In the genomic region with DNA sequence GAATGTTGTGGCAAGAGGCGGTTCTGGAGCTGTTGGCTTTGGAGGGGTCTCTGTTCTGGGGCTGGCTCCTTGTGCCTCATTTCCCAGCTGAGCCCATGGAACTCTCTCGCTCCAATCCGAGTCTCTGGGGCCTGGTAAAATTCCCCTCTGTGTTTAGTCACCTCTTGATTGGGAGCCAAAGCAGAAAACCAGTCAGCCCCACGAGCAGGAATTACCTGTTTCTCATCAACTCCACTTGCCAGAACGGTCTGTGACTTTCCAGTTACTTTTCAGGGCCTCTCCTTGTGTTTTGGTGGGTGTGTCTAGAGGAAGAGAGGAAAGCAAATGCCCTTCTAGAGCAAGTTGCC, we compare ENCODE assay signal across 8 cellular contexts. TPM values are rescaled to one million over a fixed set of nuclear protein-coding genes. Genes with fewer than 3 reads are reported as not detected.
A peak's percentile ranks its signal among the peaks of the same experiment; 100 is the strongest.
DNase-seq lines count a peak whose midpoint lies in the region; ATAC-seq and TF ChIP-seq lines count a peak whose summit lies in the region.

No MANE protein-coding gene starts in this region.

- in situ Hi-C loops in G401 (cut with HindIII; ENCODE audit: low sequenced_read_pairs), result no loop called here

- peak overlapping the region; percentile 18 for H3K14ac ChIP-seq in trophoblast cell (ENCODE audit: low read length)

- TF ChIP-seq CTCF in esophagus squamous epithelium (IDR thresholded peaks at IDR 0.05), result no peak

- peak overlapping the region; percentile 50 for H3K18ac ChIP-seq in trophoblast cell (ENCODE audit: low read length)

- peaks cover under 1% of the 10 kb centered on the region for H3K27me3 Mint-ChIP-seq in activated CD4-positive, alpha-beta T cell treated with anti-CD3 and anti-CD28 coated beads, Interleukin-2, amount 10 ng/mL, durations not matched to agents 24 days and 14 days

- H2BK5ac ChIP-seq in trophoblast cell (ENCODE audit: low read depth, low read length, poor library complexity), result peak overlapping the region; percentile 78

- peaks cover 33% of the 10 kb centered on the region for H3K4me1 Mint-ChIP-seq in activated CD4-positive, alpha-beta T cell treated with anti-CD3 and anti-CD28 coated beads, Interleukin-2, amount 10 ng/mL, durations not matched to agents 24 days and 14 days

- peak overlapping the region; percentile 26 for H2AFZ ChIP-seq in trophoblast cell (ENCODE audit: insufficient read depth, low read length, poor library complexity)

- H3K27ac Mint-ChIP-seq in activated CD4-positive, alpha-beta T cell treated with anti-CD3 and anti-CD28 coated beads, Interleukin-2, amount 10 ng/mL, durations not matched to agents 24 days and 14 days, result peak overlapping the region; percentile 95

- peak overlapping the region; percentile 91 for H2BK120ac ChIP-seq in trophoblast cell (ENCODE audit: insufficient read depth, low read length, poor library complexity)

- no peak for ATAC-seq in GM21529 (IDR thresholded peaks at IDR 0.05; ENCODE audit: unreplicated experiment)

- H3K9ac ChIP-seq in trophoblast cell (ENCODE audit: low read length), result no peak overlapping the region

- peak overlapping the region; percentile 76 for H4K91ac ChIP-seq in trophoblast cell (ENCODE audit: low read depth, low read length)

- H3K4me2 ChIP-seq in trophoblast cell (ENCODE audit: low read length), result peak overlapping the region; percentile 41

- H3K9me3 ChIP-seq in esophagus squamous epithelium (no peaks in the 10 kb centered on the region), trophoblast cell (ENCODE audit: insufficient read depth, low read depth, low read length) (no peaks in the 10 kb centered on the region)

- H3K36me3 Mint-ChIP-seq in activated CD4-positive, alpha-beta T cell treated with anti-CD3 and anti-CD28 coated beads, Interleukin-2, amount 10 ng/mL, durations not matched to agents 24 days and 14 days (ENCODE audit: low read depth), result peaks cover 2% of the 10 kb centered on the region

- H4K12ac ChIP-seq in trophoblast cell (ENCODE audit: low read depth, low read length), result no peak overlapping the region

- H2AK5ac ChIP-seq in trophoblast cell (ENCODE audit: low read length), result peak overlapping the region; percentile 67

- peak overlapping the region; percentile 35 for H3K4ac ChIP-seq in trophoblast cell (ENCODE audit: low read depth, low read length)

- peak overlapping the region; percentile 84 for H4K8ac ChIP-seq in trophoblast cell (ENCODE audit: low read depth, low read length)

- peak overlapping the region; percentile 84 for H3K4me3 Mint-ChIP-seq in activated CD4-positive, alpha-beta T cell treated with anti-CD3 and anti-CD28 coated beads, Interleukin-2, amount 10 ng/mL, durations not matched to agents 24 days and 14 days

- no peaks in the 10 kb centered on the region for H3K9me3 Mint-ChIP-seq in activated CD4-positive, alpha-beta T cell treated with anti-CD3 and anti-CD28 coated beads, Interleukin-2, amount 10 ng/mL, durations not matched to agents 24 days and 14 days

- peak overlapping the region; percentile 7 to 51 (median 24) for H3K4me3 ChIP-seq in esophagus squamous epithelium
- no peak overlapping the region for H3K4me3 ChIP-seq in trophoblast cell (ENCODE audit: low read depth, low read length)

- TF ChIP-seq POLR2A in esophagus squamous epithelium (IDR thresholded peaks at IDR 0.05), result no peak

- H3K79me1 ChIP-seq in trophoblast cell (ENCODE audit: low read length), result peaks cover 16% of the 10 kb centered on the region

- no peaks in the 10 kb centered on the region for H3K79me2 ChIP-seq in trophoblast cell (ENCODE audit: control insufficient read depth, insufficient read depth, low read length, poor library complexity)

- H3K23ac ChIP-seq in trophoblast cell (ENCODE audit: low read length), result no peak overlapping the region

- peak overlapping the region; percentile 89 for H2BK12ac ChIP-seq in trophoblast cell (ENCODE audit: low read length)

- no peak for DNase-seq in activated CD4-positive, alpha-beta T cell treated with anti-CD3 and anti-CD28 coated beads, Interleukin-2, amount 10 ng/mL, durations not matched to agents 24 days and 14 days
- no peak for DNase-seq in activated CD4-positive, alpha-beta T cell treated with anti-CD3 and anti-CD28 coated beads for 48 hours
- DNase-seq in T1000 (lab: John Stamatoyannopoulos, UW) (peak; percentile 85), esophagus squamous epithelium (lab: John Stamatoyannopoulos, UW) (no peak), trophoblast cell (peak; percentile 93 to 94), OCI-M2 (lab: John Stamatoyannopoulos, UW; ENCODE audit: unreplicated experiment) (no peak), G401 (ENCODE audit: low spot score) (no peak)

- H3K27me3 ChIP-seq in esophagus squamous epithelium (no peaks in the 10 kb centered on the region), trophoblast cell (ENCODE audit: insufficient read depth, low read length) (no peaks in the 10 kb centered on the region)

- peaks cover 36 to 82% (median 48%) of the 10 kb centered on the region in 3 donors for H3K4me1 ChIP-seq in esophagus squamous epithelium
- H3K4me1 ChIP-seq in trophoblast cell (ENCODE audit: control insufficient read depth in 1 of 2, insufficient read depth in 2 of 2, low read length in 2 of 2), result peaks cover 9 to 22% of the 10 kb centered on the region in 2 experiments

- peak overlapping the region; percentile 96 to 99 (median 98) for H3K27ac ChIP-seq in esophagus squamous epithelium
- peak overlapping the region; percentile 99 for H3K27ac ChIP-seq in trophoblast cell (ENCODE audit: low read depth, low read length)

- intact Hi-C loops in activated CD4-positive, alpha-beta T cell treated with anti-CD3 and anti-CD28 coated beads, Interleukin-2, amount 10 ng/mL, durations not matched to agents 24 days and 14 days (cut with micrococcal nuclease), result no loop called here
- intact Hi-C loops in esophagus squamous epithelium (cut with DNase I), result no loop called here

- WGBS in esophagus squamous epithelium, 2 donors, result 15 to 20% methylated on average over 2 to 5 of the region's 5 CpGs
- WGBS in trophoblast cell (ENCODE audit: extremely low coverage, insufficient coverage, insufficient read length), result no CpG with 5 or more reads among the region's 5 CpGs

- H3K36me3 ChIP-seq in esophagus squamous epithelium (no peaks in the 10 kb centered on the region), trophoblast cell (ENCODE audit: control insufficient read depth in 1 of 2, insufficient read depth in 2 of 2, low read length in 2 of 2) (no peaks in the 10 kb centered on the region)

RNA-seq across cellular contexts. Expression of a gene that starts 10.8 kb away (rescaled TPM):
- 218 TPM in 2 replicates for total RNA-seq in activated CD4-positive, alpha-beta T cell treated with anti-CD3 and anti-CD28 coated beads, Interleukin-2, amount 10 ng/mL, durations not matched to agents 24 days and 14 days
- 1,000 to 10,000 TPM in 3 of 4 donors, 100 to 1,000 TPM in 1; 900 to 2,319 (median 1,590) TPM for total RNA-seq in esophagus squamous epithelium
- 4,655 and 4,754 TPM in 2 replicates for polyA plus RNA-seq in trophoblast cell (2013)
- total RNA-seq in G401 (2014; rRNA removed; shearing (Covaris generic)), result not detected in 2 replicates

RNA-seq across cellular contexts. Expression of a gene that starts 41.3 kb away (rescaled TPM):
- not detected in 2 replicates for total RNA-seq in activated CD4-positive, alpha-beta T cell treated with anti-CD3 and anti-CD28 coated beads, Interleukin-2, amount 10 ng/mL, durations not matched to agents 24 days and 14 days
- total RNA-seq in esophagus squamous epithelium, result not detected
- polyA plus RNA-seq in trophoblast cell (2013), result 0.10 and 0.11 TPM in 2 replicates
- not detected in 2 replicates for total RNA-seq in G401 (2014; rRNA removed; shearing (Covaris generic))

RNA-seq across cellular contexts. Expression of a gene that starts 53.9 kb away (rescaled TPM):
- 103 and 107 TPM in 2 replicates for total RNA-seq in activated CD4-positive, alpha-beta T cell treated with anti-CD3 and anti-CD28 coated beads, Interleukin-2, amount 10 ng/mL, durations not matched to agents 24 days and 14 days
- total RNA-seq in esophagus squamous epithelium, result 100 to 1,000 TPM; 301 to 611 (median 447) TPM
- 1,216 and 1,221 TPM in 2 replicates for polyA plus RNA-seq in trophoblast cell (2013)
- total RNA-seq in G401 (2014; rRNA removed; shearing (Covaris generic)), result not detected in 2 replicates

Comparison
In these comparisons a context has a peak if more than half of its experiments do, and no peak if none do; other contexts are left out.
1. DNase-seq: peak in T1000 (single experiment) and trophoblast cell (2 of 2); none in activated CD4-positive, alpha-beta T cell treated with anti-CD3 and anti-CD28 coated beads, Interleukin-2, amount 10 ng/mL, durations not matched to agents 24 days and 14 days (single experiment), activated CD4-positive, alpha-beta T cell treated with anti-CD3 and anti-CD28 coated beads for 48 hours (single experiment), esophagus squamous epithelium (single experiment), OCI-M2 (single experiment) and G401 (single experiment).
2. RNA of a gene that starts 10.8 kb away (total RNA-seq): 900 to 2,319 TPM in esophagus squamous epithelium and 218 TPM in activated CD4-positive, alpha-beta T cell treated with anti-CD3 and anti-CD28 coated beads, Interleukin-2, amount 10 ng/mL, durations not matched to agents 24 days and 14 days; not detected in G401; every median in the first group is over 100 times any median in the second.
3. RNA of a gene that starts 53.9 kb away (total RNA-seq): 301 to 611 TPM in esophagus squamous epithelium and 103 to 107 TPM in activated CD4-positive, alpha-beta T cell treated with anti-CD3 and anti-CD28 coated beads, Interleukin-2, amount 10 ng/mL, durations not matched to agents 24 days and 14 days; not detected in G401; every median in the first group is over 100 times any median in the second.